21 cellular contexts compared by ENCODE assay signal in the genomic region with DNA sequence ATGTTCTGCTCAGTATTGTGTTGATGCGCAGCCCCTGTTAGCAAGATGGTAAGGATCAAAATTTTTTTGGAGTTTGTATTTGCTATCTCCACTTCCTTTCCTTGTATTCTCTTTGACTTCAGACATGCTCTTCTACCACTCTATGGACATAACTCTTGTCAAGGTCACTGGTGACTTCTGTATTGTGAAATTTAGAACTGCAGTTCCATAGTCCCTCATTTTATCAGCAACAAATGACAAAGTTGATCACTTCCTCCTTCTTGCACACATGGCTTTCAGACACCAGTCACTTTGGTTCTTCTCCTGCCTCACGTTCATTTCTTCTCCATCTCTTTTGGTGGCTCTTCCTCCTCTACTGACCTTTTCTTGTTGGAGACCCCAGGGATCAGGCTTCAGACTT. TPM values are rescaled to one million over a fixed set of nuclear protein-coding genes. Genes with fewer than 3 reads are reported as not detected.
"Had no signal": no experiment of that assay in that cellular context is flagged by ENCODE, and none has a peak within 500 bp of the region (broad histone marks: within the 10 kb centered on the region; RNA-seq: fewer than 3 reads in every experiment).

No MANE protein-coding gene starts in this region.

- H3K36me3 Mint-ChIP-seq: activated naive CD8-positive, alpha-beta T cell; natural killer cell treated with Interleukin-12 subunit alpha and Interleukin-12 subunit beta and Interleukin-15 and Interleukin-18, amount 100 ng/mL, for 72 hours had no signal

- H3K9me3 ChIP-seq: esophagus muscularis mucosa, thyroid gland had no signal

- H3K27me3 ChIP-seq: esophagus muscularis mucosa, thyroid gland had no signal

- DNase-seq: activated CD4-positive, alpha-beta T cell treated with anti-CD3 and anti-CD28 coated beads for 4 hours; activated CD8-positive, alpha-beta memory T cell treated with anti-CD3 and anti-CD28 coated beads, Interleukin-2, amount 50 U/mL, for 48 hours; activated gamma-delta T cell treated with Interleukin-2 at 50 U/mL for 16 hours; activated T-cell treated with anti-CD3 and anti-CD28 coated beads, Interleukin-2, amount 50 U/mL, for 72 hours; amygdala; hippocampal formation; kidney; left ventricle myocardium superior; mesendoderm; posterior cingulate gyrus; retina; stimulated activated CD4-positive, alpha-beta T cell treated with anti-CD3 and anti-CD28 coated beads, Interleukin-2, amount 100 ng/mL, for 48 hours; thyroid gland had no signal

- H3K27me3 Mint-ChIP-seq: brain had no signal

- ATAC-seq: activated T-cell treated with anti-CD3 and anti-CD28 coated beads, Interleukin-2, amount 50 U/mL, for 72 hours; left ventricle myocardium superior; natural killer cell treated with Interleukin-12 subunit alpha and Interleukin-12 subunit beta and Interleukin-15 and Interleukin-18, amount 100 ng/mL, for 72 hours; stimulated activated memory B cell treated with anti-CD40 and anti-IgM and Interleukin-4, amounts not matched to agents 10 μg/mL and 1 μg/mL and 100 μg/mL, for 72 hours; WTC11 had no signal

- H3K27ac ChIP-seq: coronary artery, esophagus muscularis mucosa, thyroid gland had no signal

- H3K27ac Mint-ChIP-seq: activated naive CD8-positive, alpha-beta T cell; activated T-cell treated with anti-CD3 and anti-CD28 coated beads, Interleukin-2, amount 50 U/mL, for 72 hours; brain; natural killer cell treated with Interleukin-12 subunit alpha and Interleukin-12 subunit beta and Interleukin-15 and Interleukin-18, amount 100 ng/mL, for 72 hours; stimulated activated memory B cell treated with anti-CD40 and anti-IgM and Interleukin-4, amounts not matched to agents 10 μg/mL and 1 μg/mL and 100 μg/mL, for 72 hours; WTC11 had no signal

- H3K9me3 Mint-ChIP-seq: activated T-cell treated with anti-CD3 and anti-CD28 coated beads, Interleukin-2, amount 50 U/mL, for 72 hours; brain; central memory CD8-positive, alpha-beta T cell; natural killer cell treated with Interleukin-12 subunit alpha and Interleukin-12 subunit beta and Interleukin-15 and Interleukin-18, amount 100 ng/mL, for 72 hours; WTC11 had no signal

- H3K4me3 Mint-ChIP-seq: activated naive CD8-positive, alpha-beta T cell; activated T-cell treated with anti-CD3 and anti-CD28 coated beads, Interleukin-2, amount 50 U/mL, for 72 hours; brain; central memory CD8-positive, alpha-beta T cell; natural killer cell treated with Interleukin-12 subunit alpha and Interleukin-12 subunit beta and Interleukin-15 and Interleukin-18, amount 100 ng/mL, for 72 hours; stimulated activated memory B cell treated with anti-CD40 and anti-IgM and Interleukin-4, amounts not matched to agents 10 μg/mL and 1 μg/mL and 100 μg/mL, for 72 hours; WTC11 had no signal

- H3K4me1 ChIP-seq: esophagus muscularis mucosa, thyroid gland had no signal

- H3K4me1 Mint-ChIP-seq: central memory CD8-positive, alpha-beta T cell; WTC11 had no signal

- H3K4me3 ChIP-seq: coronary artery, esophagus muscularis mucosa, thyroid gland had no signal

RNA-seq across cellular contexts. Expression of gene TOM1L1, which starts 46.7 kb away (rescaled TPM):
- total RNA-seq: natural killer cell treated with Interleukin-12 subunit alpha and Interleukin-12 subunit beta and Interleukin-15 and Interleukin-18, amount 100 ng/mL, for 72 hours had no signal
